In genomic region chr14:64247186-64247585, GRCh38 we compare ENCODE assay signal across 9 cellular contexts. TPM values are rescaled to one million over a fixed set of nuclear protein-coding genes. Genes with fewer than 3 reads are reported as not detected.
"Had no signal": no experiment of that assay in that cellular context is flagged by ENCODE, and none has a peak within 500 bp of the region (broad histone marks: within the 10 kb centered on the region; RNA-seq: fewer than 3 reads in every experiment).

No MANE protein-coding gene starts in this region.

- FAIRE-seq: G401.6, GM12878, GM12891, GM12892, GM18507, GM19239 had no signal

- H3K4me3 ChIP-seq: GM12878 had no signal

- DNase-seq: GDM1, GF-D8 had no signal

- ATAC-seq: GM12878 had no signal

RNA-seq across cellular contexts. Expression of gene ESR2, which starts 47.0 kb away (rescaled TPM):
- total RNA-seq: G401 had no signal
